9 cellular contexts compared by ENCODE assay signal in genomic region chr5:80187274-80187673, GRCh38.
DNase-seq lines count a peak whose midpoint lies in the region; ATAC-seq and TF ChIP-seq lines count a peak whose summit lies in the region.
"Had no signal": no experiment of that assay in that cellular context is flagged by ENCODE, and none has a peak within 500 bp of the region (broad histone marks: within the 10 kb centered on the region; RNA-seq: fewer than 3 reads in every experiment).

No MANE protein-coding gene starts in this region.

- no peaks in the 10 kb centered on the region for H3K9me3 Mint-ChIP-seq in CD14-positive monocyte
- no peaks in the 10 kb centered on the region for H3K9me3 Mint-ChIP-seq in activated CD8-positive, alpha-beta T cell treated with anti-CD3 and anti-CD28 coated beads, Interleukin-2, amount 10 ng/mL, durations not matched to agents 7 days and 5 days (ENCODE audit: insufficient read depth)

- H3K36me3 ChIP-seq in DND-41 (ENCODE audit: insufficient read depth, low read length) (no peaks in the 10 kb centered on the region), heart right ventricle (no peaks in the 10 kb centered on the region)

- H3K4me1 ChIP-seq in DND-41 (ENCODE audit: insufficient read depth, low read length) (peaks cover 100% of the 10 kb centered on the region), heart right ventricle (peaks cover 9 to 71% (median 46%) of the 10 kb centered on the region in 9 donors)

- peaks cover 11 to 12% of the 10 kb centered on the region in 2 donors for H3K36me3 Mint-ChIP-seq in CD14-positive monocyte
- H3K36me3 Mint-ChIP-seq in activated CD8-positive, alpha-beta T cell treated with anti-CD3 and anti-CD28 coated beads, Interleukin-2, amount 10 ng/mL, durations not matched to agents 7 days and 5 days (ENCODE audit: low read depth), result peaks cover 40% of the 10 kb centered on the region

- H2AFZ ChIP-seq in DND-41 (ENCODE audit: low read depth, low read length), result no peak overlapping the region

- no peak overlapping the region for H3K9ac ChIP-seq in DND-41 (ENCODE audit: low read depth, low read length)

- no peak overlapping the region for H3K4me3 ChIP-seq in DND-41 (ENCODE audit: low read depth in 1 of 2, low read length in 2 of 2)
- no peak overlapping the region for H3K4me3 ChIP-seq in heart right ventricle

- H4K20me1 ChIP-seq in DND-41 (ENCODE audit: insufficient read depth, low read length), result no peaks in the 10 kb centered on the region

- no peak overlapping the region for H3K4me2 ChIP-seq in DND-41 (ENCODE audit: insufficient read depth, low read length)

- peak overlapping the region; percentile 20 to 94 (median 85) for H3K27ac Mint-ChIP-seq in CD14-positive monocyte
- H3K27ac Mint-ChIP-seq in activated CD8-positive, alpha-beta T cell treated with anti-CD3 and anti-CD28 coated beads, Interleukin-2, amount 10 ng/mL, durations not matched to agents 7 days and 5 days, result peak overlapping the region; percentile 91

- H3K27me3 ChIP-seq in DND-41 (ENCODE audit: insufficient read depth, low read length, poor library complexity), result no peaks in the 10 kb centered on the region
- H3K27me3 ChIP-seq in heart right ventricle, result no peaks in the 10 kb centered on the region

- H3K9me3 ChIP-seq in DND-41 (ENCODE audit: insufficient read depth, low read length, severe bottlenecking), result no peaks in the 10 kb centered on the region
- no peaks in the 10 kb centered on the region for H3K9me3 ChIP-seq in heart right ventricle

- CTCF ChIA-PET in activated CD8-positive, alpha-beta T cell treated with anti-CD3 and anti-CD28 coated beads, Interleukin-2, amount 10 ng/mL, durations not matched to agents 7 days and 5 days (lab: Charles Lee), result interaction anchor here (0.7 to 2.5 kb wide), 5 partner anchors 28 to 95 kb away, joined by 3 to 7 read pairs (median 4); partner anchors contain the start of gene SERINC5

- H3K4me1 Mint-ChIP-seq in CD14-positive monocyte, result peaks cover 64% of the 10 kb centered on the region
- peaks cover 89% of the 10 kb centered on the region for H3K4me1 Mint-ChIP-seq in activated CD8-positive, alpha-beta T cell treated with anti-CD3 and anti-CD28 coated beads, Interleukin-2, amount 10 ng/mL, durations not matched to agents 7 days and 5 days (ENCODE audit: low read depth)

- peak overlapping the region; percentile 80 for H3K27ac ChIP-seq in DND-41 (ENCODE audit: low read length)
- peak overlapping the region in 5 of 10 donors; percentile 6 to 68 (median 19) for H3K27ac ChIP-seq in heart right ventricle

- intact Hi-C loops in CD14-positive monocyte (cut with micrococcal nuclease) (loop anchor here in 1 of 2 donors (5.0 to 10.0 kb wide), 2 partner anchors 40 to 68 kb away; partner anchors contain the start of gene SERINC5), heart right ventricle (cut with DNase I) (no loop called here)

- peaks cover 81% of the 10 kb centered on the region for H3K79me2 ChIP-seq in DND-41 (ENCODE audit: insufficient read depth, low read length)

- no peak for ATAC-seq in DND-41 (ENCODE audit: insufficient read depth, low read depth)
- ATAC-seq in activated CD8-positive, alpha-beta T cell treated with anti-CD3 and anti-CD28 coated beads, Interleukin-2, amount 10 ng/mL, durations not matched to agents 7 days and 5 days, result no peak
- ATAC-seq in heart right ventricle, result no peak
- ATAC-seq in GM18909 (IDR thresholded peaks at IDR 0.05; ENCODE audit: poor library complexity, unreplicated experiment), result no peak

- peak overlapping the region in 1 of 2 donors; percentile 17 for H3K4me3 Mint-ChIP-seq in CD14-positive monocyte
- peak overlapping the region; percentile 48 for H3K4me3 Mint-ChIP-seq in activated CD8-positive, alpha-beta T cell treated with anti-CD3 and anti-CD28 coated beads, Interleukin-2, amount 10 ng/mL, durations not matched to agents 7 days and 5 days

- no peak for TF ChIP-seq CTCF in CD14-positive monocyte (IDR thresholded peaks at IDR 0.05)
- TF ChIP-seq CTCF in DND-41 (IDR thresholded peaks at IDR 0.05; ENCODE audit: borderline replicate concordance, extremely low read depth, low read length, poor library complexity, severe bottlenecking), result no peak
- no peak for TF ChIP-seq CTCF in heart right ventricle (IDR thresholded peaks at IDR 0.05)

- peaks cover 0 to 4% (median 0%) of the 10 kb centered on the region in 3 donors for H3K27me3 Mint-ChIP-seq in CD14-positive monocyte (ENCODE audit: low read depth in 3 of 3)
- no peaks in the 10 kb centered on the region for H3K27me3 Mint-ChIP-seq in activated CD8-positive, alpha-beta T cell treated with anti-CD3 and anti-CD28 coated beads, Interleukin-2, amount 10 ng/mL, durations not matched to agents 7 days and 5 days (ENCODE audit: low read depth)

- POLR2A ChIA-PET in activated CD8-positive, alpha-beta T cell treated with anti-CD3 and anti-CD28 coated beads, Interleukin-2, amount 10 ng/mL, durations not matched to agents 7 days and 5 days (lab: Charles Lee), result interaction anchor here (0.8 to 6.5 kb wide), 5 partner anchors 28 to 176 kb away, joined by 3 to 50 read pairs (median 4); partner anchors contain the start of gene SERINC5

- no peak for DNase-seq in CD14-positive monocyte (ENCODE audit: low spot score)
- no peak for DNase-seq in DND-41
- DNase-seq in activated CD8-positive, alpha-beta T cell treated with anti-CD3 and anti-CD28 coated beads, Interleukin-2, amount 10 ng/mL, durations not matched to agents 7 days and 5 days, result no peak
- peak; percentile 10 to 22 for DNase-seq in lung microvascular endothelial cell (ENCODE audit: low read depth in 2 of 2)
- DNase-seq in NCI-H524 treated with DMSO at 0.1 percent for 48 hours (lab: John Stamatoyannopoulos, UW), result no peak
- no peak for DNase-seq in glomerular visceral epithelial cell (ENCODE audit: extremely low spot score)
- no peak for DNase-seq in heart right ventricle
- DNase-seq: mesenchymal stem cell had no signal

Comparison
In these comparisons a context has a peak if more than half of its experiments do, and no peak if none do; other contexts are left out.
1. DNase-seq: peak in lung microvascular endothelial cell (2 of 2); none in CD14-positive monocyte (single experiment), DND-41 (single experiment), activated CD8-positive, alpha-beta T cell treated with anti-CD3 and anti-CD28 coated beads, Interleukin-2, amount 10 ng/mL, durations not matched to agents 7 days and 5 days (single experiment), NCI-H524 treated with DMSO at 0.1 percent for 48 hours (single experiment), glomerular visceral epithelial cell (single experiment) and heart right ventricle (0 of 2).